22 cellular contexts compared by ENCODE assay signal in the genomic region with DNA sequence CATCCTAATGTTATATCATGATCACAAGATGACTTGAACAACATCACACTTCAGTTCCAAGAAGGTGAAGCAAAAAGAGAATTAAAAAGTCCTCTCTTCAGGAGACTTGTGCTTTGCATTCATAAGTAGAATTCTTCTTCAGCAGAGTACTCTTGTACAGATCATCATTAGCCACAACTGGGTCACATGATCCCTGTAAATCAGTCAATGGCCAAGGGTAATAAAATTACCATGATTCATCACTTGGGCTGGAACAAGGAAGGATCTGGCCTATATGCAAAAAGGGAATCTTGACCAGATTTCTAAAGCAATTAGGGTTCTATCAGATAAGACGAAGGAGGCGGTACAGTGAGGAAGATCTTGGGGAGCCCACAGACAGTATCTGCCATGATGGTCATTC.
DNase-seq lines count a peak whose midpoint lies in the region; ATAC-seq and TF ChIP-seq lines count a peak whose summit lies in the region.
"Had no signal": no experiment of that assay in that cellular context is flagged by ENCODE, and none has a peak within 500 bp of the region (broad histone marks: within the 10 kb centered on the region; RNA-seq: fewer than 3 reads in every experiment).

No MANE protein-coding gene starts in this region.

- H3K4me1 ChIP-seq in A673 (ENCODE audit: insufficient read depth, low read length, poor library complexity, severe bottlenecking) = no peaks in the 10 kb centered on the region

- H3K4me3 ChIP-seq in A673 (ENCODE audit: low read depth, low read length, poor library complexity, severe bottlenecking) = no peak overlapping the region
- H3K4me3 ChIP-seq in fibroblast of the aortic adventitia (ENCODE audit: low read depth, low read length) = no peak overlapping the region
- H3K4me3 ChIP-seq: dorsolateral prefrontal cortex, esophagus muscularis mucosa had no signal

- peak; percentile 28 for DNase-seq in A673 (ENCODE audit: low spot score)
- peak; percentile 86 for DNase-seq in NCI-H748 treated with DMSO at 0.1 percent for 48 hours (lab: John Stamatoyannopoulos, UW)
- DNase-seq in fibroblast of the aortic adventitia (ENCODE audit: low read depth) = peak; percentile 27
- no peak for DNase-seq in NOMO-1 treated with dmso at 0.1 percent for 144 hours (lab: John Stamatoyannopoulos, UW; ENCODE audit: unreplicated experiment)
- no peak for DNase-seq in SIG-M5 (lab: John Stamatoyannopoulos, UW)
- no peak for DNase-seq in left lobe of liver (ENCODE audit: low spot score)
- DNase-seq: activated CD4-positive, alpha-beta T cell treated with anti-CD3 and anti-CD28 coated beads for 4 hours; activated CD8-positive, alpha-beta memory T cell treated with anti-CD3 and anti-CD28 coated beads, Interleukin-2, amount 50 U/mL, for 4 hours; activated naive CD4-positive, alpha-beta T cell treated with Interleukin-2 at 50 U/mL for 16 hours; CD8-positive, alpha-beta T cell; dorsolateral prefrontal cortex; IMR-90; naive B cell; posterior cingulate gyrus; Right ventricle myocardium superior; stimulated activated CD4-positive, alpha-beta T cell treated with anti-CD3 and anti-CD28 coated beads, Interleukin-12 subunit alpha, Interleukin-12 subunit beta, amount 100 ng/mL, for 4 hours; stimulated activated naive CD4-positive, alpha-beta T cell; T-helper 9 cell had no signal

- no peaks in the 10 kb centered on the region for H3K36me3 ChIP-seq in A673 (ENCODE audit: insufficient read depth, low read length, poor library complexity, severe bottlenecking)
- H3K36me3 ChIP-seq: esophagus muscularis mucosa had no signal

- no peak for TF ChIP-seq RAD21 in Ishikawa (IDR thresholded peaks at IDR 0.05; ENCODE audit: low read depth)

- no TSS peak for BruUV-seq in A673 (replicated peaks; lab: Mats Ljungman, UMichigan)

- no peak overlapping the region for H3K27ac ChIP-seq in A673 (ENCODE audit: low read depth, low read length, poor library complexity, severe bottlenecking)
- H3K27ac ChIP-seq: dorsolateral prefrontal cortex, esophagus muscularis mucosa had no signal

- ATAC-seq in left lobe of liver = no peak
- ATAC-seq in GM21723 (IDR thresholded peaks at IDR 0.05; ENCODE audit: unreplicated experiment) = no peak
- ATAC-seq: CD8-positive, alpha-beta T cell; HCT116 had no signal

- POLR2A ChIA-PET in A673 (lab: Charles Lee; ENCODE audit: low non-redundant PET) = no interaction called here

- no peaks in the 10 kb centered on the region for H3K27me3 ChIP-seq in A673 (replicated peaks; ENCODE audit: insufficient read depth, low read depth, low read length, poor library complexity)
- H3K27me3 ChIP-seq: dorsolateral prefrontal cortex, esophagus muscularis mucosa had no signal

- TF ChIP-seq EP300 in Ishikawa (IDR thresholded peaks at IDR 0.05; ENCODE audit: borderline replicate concordance) = no peak

- intact Hi-C loops in A673 (cut with micrococcal nuclease; ENCODE audit: unreplicated experiment) = no loop called here

- no peaks in the 10 kb centered on the region for H3K9me3 ChIP-seq in A673 (ENCODE audit: low read depth, low read length, poor library complexity, severe bottlenecking)

- CTCF ChIA-PET in A673 (lab: Charles Lee) = no interaction called here

- TF ChIP-seq CTCF in A673 (conservative IDR thresholded peaks at IDR 0.05; ENCODE audit: low read depth, low read length) (no peak), fibroblast of the aortic adventitia (IDR thresholded peaks at IDR 0.05; ENCODE audit: insufficient read depth, low read length) (no peak)

TF ChIP-seq in Ishikawa, 13 proteins besides CTCF, POLR2A, EP300 and RAD21:
- TF ChIP-seq, protein P1, sequence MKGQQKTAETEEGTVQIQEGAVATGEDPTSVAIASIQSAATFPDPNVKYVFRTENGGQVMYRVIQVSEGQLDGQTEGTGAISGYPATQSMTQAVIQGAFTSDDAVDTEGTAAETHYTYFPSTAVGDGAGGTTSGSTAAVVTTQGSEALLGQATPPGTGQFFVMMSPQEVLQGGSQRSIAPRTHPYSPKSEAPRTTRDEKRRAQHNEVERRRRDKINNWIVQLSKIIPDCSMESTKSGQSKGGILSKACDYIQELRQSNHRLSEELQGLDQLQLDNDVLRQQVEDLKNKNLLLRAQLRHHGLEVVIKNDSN (IDR thresholded peaks at IDR 0.05) = peak; percentile 59
- no peak for TF ChIP-seq CREB1 (IDR thresholded peaks at IDR 0.05; ENCODE audit: low read depth)

Comparison
In these comparisons a context has a peak if more than half of its experiments do, and no peak if none do; other contexts are left out.
1. DNase-seq: peak in A673 (single experiment), NCI-H748 treated with DMSO at 0.1 percent for 48 hours (single experiment) and fibroblast of the aortic adventitia (single experiment); none in NOMO-1 treated with dmso at 0.1 percent for 144 hours (single experiment), SIG-M5 (single experiment) and left lobe of liver (single experiment).